Comparison of ENCODE assay signal across 1 cellular context in genomic region chr19:35845215-35846037, GRCh38.
A peak's percentile ranks its signal among the peaks of the same experiment; 100 is the strongest.
TF ChIP-seq lines count a peak whose summit lies in the region.

No MANE protein-coding gene starts in this region.

TF ChIP-seq in K562, 482 proteins besides CTCF, POLR2A, EP300 and RAD21 (continued from another document and continues in another):
- no peak for TF ChIP-seq ZNF609 (CRISPR knock-in tag; IDR thresholded peaks at IDR 0.05; ENCODE audit: borderline replicate concordance)
- no peak for TF ChIP-seq ZKSCAN3 (CRISPR knock-in tag; IDR thresholded peaks at IDR 0.05)
- no peak for TF ChIP-seq RERE (CRISPR knock-in tag; IDR thresholded peaks at IDR 0.05; ENCODE audit: borderline replicate concordance)
- TF ChIP-seq ELK3 (CRISPR knock-in tag; IDR thresholded peaks at IDR 0.05) = no peak
- peak; percentile 83; the same call in 1 of the 2 replicates for TF ChIP-seq IRF9 (tag; IDR thresholded peaks at IDR 0.05)
- no peak for TF ChIP-seq SAFB2 (IDR thresholded peaks at IDR 0.05; ENCODE audit: borderline replicate concordance, low read depth, low read length, severe bottlenecking)
- no peak for TF ChIP-seq POLR3G (IDR thresholded peaks at IDR 0.05; ENCODE audit: extremely low read depth, insufficient read length, insufficient replicate concordance)
- TF ChIP-seq ZKSCAN1 (IDR thresholded peaks at IDR 0.05; ENCODE audit: low read depth, low read length) = no peak
- TF ChIP-seq POLR2G (IDR thresholded peaks at IDR 0.05; ENCODE audit: low read depth, low read length) = peak; percentile 72
- TF ChIP-seq SIRT6 (IDR thresholded peaks at IDR 0.05; ENCODE audit: low read depth, low read length) = no peak
- TF ChIP-seq MAZ (CRISPR knock-in tag; conservative IDR thresholded peaks at IDR 0.05 in 1 of 2, IDR thresholded peaks at IDR 0.05 in 1 of 2) = peak in 1 of 2 experiments; percentile 50; a peak in 3 of 4 replicates
- TF ChIP-seq ZFPM2 (CRISPR knock-in tag; IDR thresholded peaks at IDR 0.05) = no peak
- TF ChIP-seq PTBP1 (IDR thresholded peaks at IDR 0.05; ENCODE audit: low read depth, low read length) = no peak
- no peak for TF ChIP-seq ZNF124 (CRISPR knock-in tag; IDR thresholded peaks at IDR 0.05)
- no peak for TF ChIP-seq ZNF143 (CRISPR knock-in tag; IDR thresholded peaks at IDR 0.05)
- TF ChIP-seq GTF2A2 (tag; IDR thresholded peaks at IDR 0.05) = no peak
- TF ChIP-seq RBM34 (IDR thresholded peaks at IDR 0.05; ENCODE audit: borderline replicate concordance, insufficient read depth, low read length) = no peak
- no peak for TF ChIP-seq PCBP2 (IDR thresholded peaks at IDR 0.05; ENCODE audit: low read depth, low read length, poor library complexity, severe bottlenecking)
- no peak for TF ChIP-seq ZNF12 (CRISPR knock-in tag; IDR thresholded peaks at IDR 0.05)
- TF ChIP-seq SMAD1 (IDR thresholded peaks at IDR 0.05; ENCODE audit: low read depth, low read length, partially characterized antibody) = no peak
- TF ChIP-seq PHB2 (IDR thresholded peaks at IDR 0.05; ENCODE audit: low read depth) = no peak
- no peak for TF ChIP-seq ZBTB8A (IDR thresholded peaks at IDR 0.05; ENCODE audit: partially characterized antibody)
- TF ChIP-seq ZNF586 (CRISPR knock-in tag; conservative IDR thresholded peaks at IDR 0.05) = no peak
- no peak for TF ChIP-seq MIER1 (IDR thresholded peaks at IDR 0.05; ENCODE audit: low read depth)
- no peak for TF ChIP-seq ZNF717 (CRISPR knock-in tag; IDR thresholded peaks at IDR 0.05)
- TF ChIP-seq RBM39 (optimal IDR thresholded peaks at IDR 0.05; ENCODE audit: low read depth, low read length) = no peak
- TF ChIP-seq ZNF695 (CRISPR knock-in tag; IDR thresholded peaks at IDR 0.05) = no peak
- TF ChIP-seq TCFL5 (CRISPR knock-in tag; conservative IDR thresholded peaks at IDR 0.05) = no peak
- TF ChIP-seq COPS2 (conservative IDR thresholded peaks at IDR 0.05) = no peak
- no peak for TF ChIP-seq E4F1 (CRISPR knock-in tag; IDR thresholded peaks at IDR 0.05; ENCODE audit: borderline replicate concordance)
- no peak for TF ChIP-seq ZNF407 (IDR thresholded peaks at IDR 0.05; ENCODE audit: low read depth)
- no peak for TF ChIP-seq GATAD2B (IDR thresholded peaks at IDR 0.05; ENCODE audit: borderline replicate concordance)
- TF ChIP-seq ZNF766 (CRISPR knock-in tag; conservative IDR thresholded peaks at IDR 0.05) = no peak
- TF ChIP-seq NR2C2 (CRISPR knock-in tag; IDR thresholded peaks at IDR 0.05) = no peak
- TF ChIP-seq NR2C2 (tag; IDR thresholded peaks at IDR 0.05) = peak; percentile 72
- TF ChIP-seq MTA3 (IDR thresholded peaks at IDR 0.05; ENCODE audit: borderline replicate concordance) = peak; percentile 61; the same call in 1 of the 2 replicates
- peak; percentile 91 for TF ChIP-seq CTBP1 (IDR thresholded peaks at IDR 0.05; ENCODE audit: borderline replicate concordance)
- TF ChIP-seq CBX2 (IDR thresholded peaks at IDR 0.05; ENCODE audit: insufficient read depth, low read length, poor library complexity, severe bottlenecking) = no peak
- TF ChIP-seq FOXJ2 (tag; IDR thresholded peaks at IDR 0.05) = no peak
- TF ChIP-seq ZKSCAN8 (CRISPR knock-in tag; IDR thresholded peaks at IDR 0.05) = no peak
- no peak for TF ChIP-seq SMC3 (conservative IDR thresholded peaks at IDR 0.05; ENCODE audit: insufficient read depth, low read depth, low read length)
- no peak for TF ChIP-seq HNRNPH1 (optimal IDR thresholded peaks at IDR 0.05; ENCODE audit: low read depth, low read length)
